Comparison of ENCODE assay signal across 1 cellular context in genomic region chr3:16200411-16200810, GRCh38.
TF ChIP-seq lines count a peak whose summit lies in the region.

No MANE protein-coding gene starts in this region.

TF ChIP-seq in IMR-90, 13 proteins besides CTCF, POLR2A, EP300 and RAD21 (continued from another document):
- TF ChIP-seq ELK1 (IDR thresholded peaks at IDR 0.05; ENCODE audit: borderline replicate concordance, low read depth, low read length) (no peak), MAZ (IDR thresholded peaks at IDR 0.05; ENCODE audit: borderline replicate concordance, low read depth, low read length) (no peak), RFX5 (IDR thresholded peaks at IDR 0.05; ENCODE audit: low read depth, low read length) (no peak)
TF ChIP-seq in IMR-90: peak in this region for 0.
